ENCODE assay signal across 20 cellular contexts in genomic region chr4:81453024-81453423, GRCh38.
"Had no signal": no experiment of that assay in that cellular context is flagged by ENCODE, and none has a peak within 500 bp of the region (broad histone marks: within the 10 kb centered on the region; RNA-seq: fewer than 3 reads in every experiment).

No MANE protein-coding gene starts in this region.

- H3K4me3 Mint-ChIP-seq: activated CD8-positive, alpha-beta T cell treated with anti-CD3 and anti-CD28 coated beads, Interleukin-2, amount 10 ng/mL, durations not matched to agents 7 days and 5 days; activated T-helper 1 cell treated with anti-CD3 and anti-CD28 coated beads, Interleukin-12 subunit alpha, Interleukin-12 subunit beta, Interleukin-2, Interleukin-4 antibody, amounts not matched to agents 30 ng/mL and 10 ng/mL and 1 ng/mL, durations not matched to agents 14 hours and 24 hours and 36 hours; naive thymus-derived CD8-positive, alpha-beta T cell had no signal

- H3K9me3 ChIP-seq: adrenal gland, lower lobe of right lung, spleen had no signal

- H3K4me1 ChIP-seq: lower lobe of right lung had no signal

- H3K27ac ChIP-seq: adrenal gland, lower lobe of right lung, spleen had no signal

- H3K4me3 ChIP-seq: adrenal gland, lower lobe of right lung, spleen had no signal

- H3K27ac Mint-ChIP-seq: activated T-helper 1 cell treated with anti-CD3 and anti-CD28 coated beads, Interleukin-12 subunit alpha, Interleukin-12 subunit beta, Interleukin-2, Interleukin-4 antibody, amounts not matched to agents 30 ng/mL and 10 ng/mL and 1 ng/mL, durations not matched to agents 14 hours and 24 hours and 36 hours; progenitor cell of endocrine pancreas had no signal

- H3K27me3 Mint-ChIP-seq: naive thymus-derived CD8-positive, alpha-beta T cell; progenitor cell of endocrine pancreas had no signal

- DNase-seq: activated CD4-positive, alpha-beta T cell treated with anti-CD3 and anti-CD28 coated beads for 48 hours; activated CD8-positive, alpha-beta memory T cell treated with anti-CD3 and anti-CD28 coated beads, Interleukin-2, amount 50 U/mL, for 48 hours; activated CD8-positive, alpha-beta T cell treated with anti-CD3 and anti-CD28 coated beads, Interleukin-2, amount 10 ng/mL, durations not matched to agents 7 days and 5 days; activated naive CD4-positive, alpha-beta T cell; adrenal gland; effector memory CD4-positive, alpha-beta T cell; hippocampal formation; left cardiac atrium; lower lobe of right lung; naive thymus-derived CD8-positive, alpha-beta T cell; nucleus accumbens; spleen; stimulated activated CD4-positive, alpha-beta T cell treated with anti-CD3 and anti-CD28 coated beads, Interleukin-2, amount 100 ng/mL, for 24 hours; stimulated activated naive CD4-positive, alpha-beta T cell treated with Interleukin-2 at 50 U/mL for 16 hours; T-helper 1 cell; trophoblast cell; WERI-Rb-1 had no signal

- ATAC-seq: activated CD8-positive, alpha-beta T cell treated with anti-CD3 and anti-CD28 coated beads, Interleukin-2, amount 10 ng/mL, durations not matched to agents 7 days and 5 days; left cardiac atrium; naive thymus-derived CD8-positive, alpha-beta T cell; sciatic nerve had no signal

- H3K9me3 Mint-ChIP-seq: activated T-helper 1 cell treated with anti-CD3 and anti-CD28 coated beads, Interleukin-12 subunit alpha, Interleukin-12 subunit beta, Interleukin-2, Interleukin-4 antibody, amounts not matched to agents 30 ng/mL and 10 ng/mL and 1 ng/mL, durations not matched to agents 14 hours and 24 hours and 36 hours; naive thymus-derived CD8-positive, alpha-beta T cell had no signal

- H3K27me3 ChIP-seq: adrenal gland, spleen had no signal
